Comparison of ENCODE assay signal across 16 cellular contexts in genomic region chr9:109730228-109730627, GRCh38. TPM values are rescaled to one million over a fixed set of nuclear protein-coding genes. Genes with fewer than 3 reads are reported as not detected.
DNase-seq lines count a peak whose midpoint lies in the region; ATAC-seq and TF ChIP-seq lines count a peak whose summit lies in the region.
"Had no signal": no experiment of that assay in that cellular context is flagged by ENCODE, and none has a peak within 500 bp of the region (broad histone marks: within the 10 kb centered on the region; RNA-seq: fewer than 3 reads in every experiment).

No MANE protein-coding gene starts in this region.

- no peaks in the 10 kb centered on the region for H3K9me3 Mint-ChIP-seq in neural progenitor cell
- H3K9me3 Mint-ChIP-seq in CD4-positive, alpha-beta memory T cell = peaks cover 0 to 2% (median 0%) of the 10 kb centered on the region in 8 donors

- no peaks in the 10 kb centered on the region for H3F3A ChIP-seq in neural progenitor cell (ENCODE audit: low read depth)

- DNase-seq in DMS79 treated with DMSO at 0.1 percent for 48 hours (lab: John Stamatoyannopoulos, UW) (peak; percentile 44), NCI-H1092 (lab: John Stamatoyannopoulos, UW) (peak; percentile 19), RPMI7951 (ENCODE audit: low read depth) (peak; percentile 77), hepatocyte (ENCODE audit: low spot score) (peak; percentile 20), neural progenitor cell (ENCODE audit: low spot score) (no peak), BE2C (no peak)
- DNase-seq in CD4-positive, alpha-beta memory T cell = no peak
- DNase-seq: activated CD8-positive, alpha-beta T cell treated with anti-CD3 and anti-CD28 coated beads, Interleukin-2, amount 10 ng/mL, durations not matched to agents 7 days and 5 days; activated gamma-delta T cell; AML-193; brain microvascular endothelial cell; effector memory CD4-positive, alpha-beta T cell; psoas muscle; SJCRH30 had no signal

- ATAC-seq in HG02884 (IDR thresholded peaks at IDR 0.05; ENCODE audit: unreplicated experiment) = no peak
- ATAC-seq: activated CD8-positive, alpha-beta T cell treated with anti-CD3 and anti-CD28 coated beads, Interleukin-2, amount 10 ng/mL, durations not matched to agents 7 days and 5 days; psoas muscle had no signal

- H3K4me3 ChIP-seq in hepatocyte (no peak overlapping the region), neural progenitor cell (no peak overlapping the region), BE2C (ENCODE audit: low read depth, low read length) (no peak overlapping the region)
- no peak overlapping the region for H3K4me3 ChIP-seq in CD4-positive, alpha-beta memory T cell (ENCODE audit: low read length in 2 of 2)
- H3K4me3 ChIP-seq: psoas muscle, SJCRH30, thoracic aorta had no signal

- H2AFZ ChIP-seq in hepatocyte = no peak overlapping the region
- H2AFZ ChIP-seq in neural progenitor cell (replicated peaks) = no peak overlapping the region

- H4K20me1 ChIP-seq in hepatocyte (ENCODE audit: insufficient read depth, poor library complexity, severe bottlenecking) (no peaks in the 10 kb centered on the region), neural progenitor cell (ENCODE audit: low read depth) (no peaks in the 10 kb centered on the region)

- H3K4me3 Mint-ChIP-seq in neural progenitor cell = no peak overlapping the region
- no peak overlapping the region for H3K4me3 Mint-ChIP-seq in CD4-positive, alpha-beta memory T cell
- H3K4me3 Mint-ChIP-seq: activated CD8-positive, alpha-beta T cell treated with anti-CD3 and anti-CD28 coated beads, Interleukin-2, amount 10 ng/mL, durations not matched to agents 7 days and 5 days had no signal

- H3K4me1 Mint-ChIP-seq in neural progenitor cell = no peaks in the 10 kb centered on the region
- H3K4me1 Mint-ChIP-seq in CD4-positive, alpha-beta memory T cell = no peaks in the 10 kb centered on the region

- no peaks in the 10 kb centered on the region for H3K9me2 ChIP-seq in hepatocyte (replicated peaks; ENCODE audit: insufficient read depth)

- H3K4me1 ChIP-seq in hepatocyte (ENCODE audit: insufficient read depth) (no peaks in the 10 kb centered on the region), neural progenitor cell (no peaks in the 10 kb centered on the region), BE2C (no peaks in the 10 kb centered on the region)
- H3K4me1 ChIP-seq in CD4-positive, alpha-beta memory T cell (ENCODE audit: insufficient read depth, low read length) = no peaks in the 10 kb centered on the region
- H3K4me1 ChIP-seq: psoas muscle had no signal

- H3K27me3 Mint-ChIP-seq in neural progenitor cell (ENCODE audit: insufficient read depth, low read depth) = no peaks in the 10 kb centered on the region
- peaks cover 5% of the 10 kb centered on the region in 2 donors for H3K27me3 Mint-ChIP-seq in CD4-positive, alpha-beta memory T cell

- no peak overlapping the region for H3K27ac Mint-ChIP-seq in neural progenitor cell
- H3K27ac Mint-ChIP-seq in CD4-positive, alpha-beta memory T cell = no peak overlapping the region
- H3K27ac Mint-ChIP-seq: activated CD8-positive, alpha-beta T cell treated with anti-CD3 and anti-CD28 coated beads, Interleukin-2, amount 10 ng/mL, durations not matched to agents 7 days and 5 days had no signal

- no peak overlapping the region for H3K9ac ChIP-seq in neural progenitor cell

- H3K4me2 ChIP-seq in hepatocyte = no peak overlapping the region
- no peak overlapping the region for H3K4me2 ChIP-seq in neural progenitor cell

- WGBS in hepatocyte (ENCODE audit: low lambda C conversion rate, missing lambda C conversion rate) = 51% methylated on average over 3 of the region's 3 CpGs

- no peaks in the 10 kb centered on the region for H3K79me2 ChIP-seq in hepatocyte
- H3K79me2 ChIP-seq in neural progenitor cell (ENCODE audit: low read depth) = no peaks in the 10 kb centered on the region

- H3K27me3 ChIP-seq in hepatocyte = no peaks in the 10 kb centered on the region
- H3K27me3 ChIP-seq in neural progenitor cell = no peaks in the 10 kb centered on the region
- no peaks in the 10 kb centered on the region for H3K27me3 ChIP-seq in BE2C
- H3K27me3 ChIP-seq in CD4-positive, alpha-beta memory T cell (ENCODE audit: insufficient read depth, low read length) = no peaks in the 10 kb centered on the region
- H3K27me3 ChIP-seq: brain microvascular endothelial cell, SJCRH30 had no signal

- CTCF ChIA-PET in CD4-positive, alpha-beta memory T cell (lab: Charles Lee; ENCODE audit: partially characterized antibody) = no interaction called here

- intact Hi-C loops in CD4-positive, alpha-beta memory T cell (cut with micrococcal nuclease) = no loop called here

- TF ChIP-seq CTCF in hepatocyte (IDR thresholded peaks at IDR 0.05; ENCODE audit: poor library complexity) = no peak
- TF ChIP-seq CTCF in neural progenitor cell (IDR thresholded peaks at IDR 0.05) = no peak
- no peak for TF ChIP-seq CTCF in BE2C (IDR thresholded peaks at IDR 0.05; ENCODE audit: low read depth, low read length)

- H3K36me3 Mint-ChIP-seq in neural progenitor cell = no peaks in the 10 kb centered on the region
- H3K36me3 Mint-ChIP-seq in CD4-positive, alpha-beta memory T cell = no peaks in the 10 kb centered on the region

- no peaks in the 10 kb centered on the region for H3K9me3 ChIP-seq in hepatocyte (ENCODE audit: low read depth)
- H3K9me3 ChIP-seq in neural progenitor cell (ENCODE audit: low read depth) = no peaks in the 10 kb centered on the region
- no peaks in the 10 kb centered on the region for H3K9me3 ChIP-seq in BE2C
- no peaks in the 10 kb centered on the region for H3K9me3 ChIP-seq in CD4-positive, alpha-beta memory T cell (ENCODE audit: control insufficient read depth in 1 of 2, low read length in 2 of 2)
- H3K9me3 ChIP-seq: psoas muscle, SJCRH30, thoracic aorta had no signal

- no peaks in the 10 kb centered on the region for H3K36me3 ChIP-seq in hepatocyte (replicated peaks; ENCODE audit: insufficient read depth, low read depth)
- H3K36me3 ChIP-seq in neural progenitor cell = no peaks in the 10 kb centered on the region
- no peaks in the 10 kb centered on the region for H3K36me3 ChIP-seq in BE2C
- no peaks in the 10 kb centered on the region for H3K36me3 ChIP-seq in CD4-positive, alpha-beta memory T cell (ENCODE audit: insufficient read depth, low read length)
- H3K36me3 ChIP-seq: brain microvascular endothelial cell, SJCRH30, thoracic aorta had no signal

- H3K27ac ChIP-seq in hepatocyte (no peak overlapping the region), neural progenitor cell (no peak overlapping the region)
- no peak overlapping the region for H3K27ac ChIP-seq in CD4-positive, alpha-beta memory T cell (ENCODE audit: low read depth, low read length)
- H3K27ac ChIP-seq: brain microvascular endothelial cell, psoas muscle, SJCRH30, thoracic aorta had no signal

- POLR2A ChIA-PET in CD4-positive, alpha-beta memory T cell (lab: Charles Lee; ENCODE audit: partially characterized antibody) = no interaction called here

RNA-seq across cellular contexts. Expression of gene PALM2AKAP2, which starts 49.8 kb away (rescaled TPM):
- 31.7 and 39.6 TPM in 2 replicates for total RNA-seq in RPMI7951 (2014; rRNA removed; shearing (Covaris generic))
- total RNA-seq in hepatocyte = 7.0 and 7.8 TPM in 2 replicates
- 2.7 and 3.7 TPM in 2 replicates for polyA plus RNA-seq in hepatocyte
- 3.9 and 12.0 TPM in 2 replicates for total RNA-seq in neural progenitor cell (ENCODE audit: low replicate concordance)
- not detected for polyA plus RNA-seq in BE2C (2012; ENCODE audit: insufficient read depth, insufficient read length, low read depth)
- total RNA-seq in CD4-positive, alpha-beta memory T cell = not detected
- polyA plus RNA-seq in CD4-positive, alpha-beta memory T cell = not detected
- total RNA-seq: activated CD8-positive, alpha-beta T cell treated with anti-CD3 and anti-CD28 coated beads, Interleukin-2, amount 10 ng/mL, durations not matched to agents 7 days and 5 days had no signal

Comparison
In these comparisons a context has a peak if more than half of its experiments do, and no peak if none do; other contexts are left out.
1. DNase-seq: peak in DMS79 treated with DMSO at 0.1 percent for 48 hours (single experiment), NCI-H1092 (single experiment), RPMI7951 (single experiment) and hepatocyte (single experiment); none in neural progenitor cell (single experiment), BE2C (single experiment) and CD4-positive, alpha-beta memory T cell (0 of 5).